ENCODE assay signal across 8 cellular contexts in genomic region chr2:37324786-37325624, GRCh38. TPM values are rescaled to one million over a fixed set of nuclear protein-coding genes. Genes with fewer than 3 reads are reported as not detected.
DNase-seq lines count a peak whose midpoint lies in the region; ATAC-seq, FAIRE-seq and TF ChIP-seq lines count a peak whose summit lies in the region.

Gene PRKD3 (minus strand): TSS chr2:37324833. CDS start chr2:37316524, 8,309 bp downstream.

- peak; percentile 70 for DNase-seq in GM23248
- DNase-seq in Karpas-422: peak; percentile 82
- peak; percentile 59 for DNase-seq in T-helper 2 cell treated with Interferon-gamma antibody and Interleukin-4, amounts not matched to agents 5 μg/mL and 100 μg/mL, for 36 hours (ENCODE audit: low spot score)
- no peak for DNase-seq in GM12878 (ENCODE audit: low read depth, low spot score)
- no peak for DNase-seq in iPS DF 6.9 (ENCODE audit: low read depth, low spot score)
- peak; percentile 80 for DNase-seq in sigmoid colon
- DNase-seq in G401 (ENCODE audit: low spot score): no peak

- H3K4me1 Mint-ChIP-seq in T-helper 2 cell treated with Interferon-gamma antibody and Interleukin-4, amounts not matched to agents 5 μg/mL and 100 μg/mL, for 36 hours (ENCODE audit: low read depth): peaks cover 26% of the 10 kb centered on the region

- H3K4me2 ChIP-seq in GM23248 (ENCODE audit: unreplicated experiment) (peak within 1 kb of the TSS; percentile 87), Karpas-422 (ENCODE audit: low read depth, low read length, poor library complexity, severe bottlenecking) (peak within 1 kb of the TSS; percentile 85), GM12878 (ENCODE audit: control insufficient read depth, insufficient read depth) (peak within 1 kb of the TSS; percentile 96)

- TF ChIP-seq CTCF in GM12878 (IDR thresholded peaks at IDR 0.05 in 2 of 3, conservative IDR thresholded peaks at IDR 0.05 in 1 of 3; ENCODE audit: control insufficient read depth in 2 of 3, extremely low read depth in 1 of 3, insufficient read depth in 1 of 3, low read depth in 3 of 3, low read length in 3 of 3) (no peak), sigmoid colon (IDR thresholded peaks at IDR 0.05) (no peak)

- H3F3A ChIP-seq in GM23248 (ENCODE audit: insufficient read depth): peaks cover 28% of the 10 kb centered on the region; the same call in 1 of the 2 replicates

- no peak for TF ChIP-seq RAD21 in GM12878 (IDR thresholded peaks at IDR 0.05; ENCODE audit: insufficient read depth, low read depth, low read length)

- peak; percentile 79 for ATAC-seq in GM12878

- no peaks in the 10 kb centered on the region for H3K9me3 ChIP-seq in GM23248 (ENCODE audit: low read depth)
- H3K9me3 ChIP-seq in Karpas-422 (ENCODE audit: low read length): no peaks in the 10 kb centered on the region
- no peaks in the 10 kb centered on the region for H3K9me3 ChIP-seq in GM12878 (replicated peaks; ENCODE audit: control insufficient read depth, insufficient read depth, low read length)
- H3K9me3 ChIP-seq in iPS DF 6.9 (ENCODE audit: control insufficient read depth, insufficient read depth, low read length): no peaks in the 10 kb centered on the region
- H3K9me3 ChIP-seq in sigmoid colon: no peaks in the 10 kb centered on the region

- peaks cover 7% of the 10 kb centered on the region for H3K36me3 Mint-ChIP-seq in T-helper 2 cell treated with Interferon-gamma antibody and Interleukin-4, amounts not matched to agents 5 μg/mL and 100 μg/mL, for 36 hours (ENCODE audit: low read depth)

- TF ChIP-seq EP300 in GM12878 (IDR thresholded peaks at IDR 0.05; ENCODE audit: borderline replicate concordance in 1 of 2, control insufficient read depth in 1 of 2, low read depth in 2 of 2, low read length in 2 of 2): no peak
- TF ChIP-seq EP300 in sigmoid colon (IDR thresholded peaks at IDR 0.05): no peak

- H2AFZ ChIP-seq in GM23248 (peak within 1 kb of the TSS; percentile 93), Karpas-422 (ENCODE audit: low read length) (peak within 1 kb of the TSS; percentile 100), GM12878 (ENCODE audit: control insufficient read depth, low read depth, low read length) (peak within 1 kb of the TSS; percentile 91)

- in situ Hi-C loops in GM23248 (cut with MboI) (no loop called here), GM12878 (cut with MboI) (no loop called here), G401 (cut with HindIII; ENCODE audit: low sequenced_read_pairs) (no loop called here)

- peaks cover 29% of the 10 kb centered on the region for H3K4me1 ChIP-seq in GM23248 (ENCODE audit: insufficient read depth)
- peaks cover 39% of the 10 kb centered on the region for H3K4me1 ChIP-seq in Karpas-422 (ENCODE audit: low read length)
- H3K4me1 ChIP-seq in GM12878 (ENCODE audit: control insufficient read depth, insufficient read depth, low read length): peaks cover 3% of the 10 kb centered on the region; the same call in 1 of the 2 replicates
- peaks cover 2% of the 10 kb centered on the region; the same call in 1 of the 2 replicates for H3K4me1 ChIP-seq in iPS DF 6.9 (ENCODE audit: control insufficient read depth, insufficient read depth, low read length)
- peaks cover 0 to 46% (median 36%) of the 10 kb centered on the region in 4 donors for H3K4me1 ChIP-seq in sigmoid colon

- intact Hi-C loops in GM12878 (cut with micrococcal nuclease; ENCODE audit: unreplicated experiment) (loop anchor here (5.0 kb wide), 1 partner anchor 52 kb away; no protein-coding TSS in a partner anchor), sigmoid colon (cut with DNase I) (loop anchor here (1.0 to 5.0 kb wide), 3 partner anchors 52 to 94 kb away; partner anchors contain the start of genes CEBPZ and NDUFAF7)

- SMC1A ChIA-PET in GM12878 (lab: Charles Lee; ENCODE audit: uncharacterized antibody, unreplicated experiment): no interaction called here

- WGBS in GM23248 (ENCODE audit: low coverage in 1 of 2, low lambda C conversion rate in 2 of 2, missing lambda C conversion rate in 2 of 2), 2 experiments: 1 to 3% methylated on average over 23 to 55 of the region's 79 CpGs
- WGBS in GM12878 (ENCODE audit: insufficient coverage, insufficient replicate concordance, low lambda C conversion rate, missing lambda C conversion rate): under 1% methylated on average over 53 of the region's 79 CpGs
- WGBS in iPS DF 6.9 (ENCODE audit: insufficient coverage, insufficient read length): no CpG with 5 or more reads among the region's 79 CpGs
- 1 to 2% methylated on average over 79 of the region's 79 CpGs for WGBS in sigmoid colon, 2 donors

- POLR2A ChIA-PET in GM12878 (lab: Charles Lee): no interaction called here

- no peak for FAIRE-seq in GM12878 (lab: Jason Lieb, UNC)

- H3K27me3 ChIP-seq in GM23248 (replicated peaks; ENCODE audit: insufficient read depth) (no peaks in the 10 kb centered on the region), Karpas-422 (ENCODE audit: low read length) (no peaks in the 10 kb centered on the region), GM12878 (replicated peaks in 1 of 2; ENCODE audit: control insufficient read depth in 2 of 2, insufficient read depth in 2 of 2, low read length in 1 of 2) (peaks cover 2 to 6% of the 10 kb centered on the region in 2 experiments), iPS DF 6.9 (ENCODE audit: control insufficient read depth, insufficient read depth, low read length) (peaks cover 5% of the 10 kb centered on the region; the same call in 1 of the 2 replicates), sigmoid colon (no peaks in the 10 kb centered on the region)

- BruUV-seq in GM12878 (replicated peaks; lab: Mats Ljungman, UMichigan): no TSS peak

- no peaks in the 10 kb centered on the region for H3K9me2 ChIP-seq in GM23248 (ENCODE audit: insufficient read depth)
- no peaks in the 10 kb centered on the region for H3K9me2 ChIP-seq in Karpas-422 (replicated peaks; ENCODE audit: insufficient read depth, low read length)

- RAD21 ChIA-PET in GM12878 (lab: Charles Lee; ENCODE audit: unreplicated experiment): interaction anchor here (1.1 to 2.7 kb wide), 2 partner anchors 50 to 65 kb away, joined by 3 to 9 read pairs; no protein-coding TSS in a partner anchor

- peaks cover 53% of the 10 kb centered on the region for H3K27me3 Mint-ChIP-seq in T-helper 2 cell treated with Interferon-gamma antibody and Interleukin-4, amounts not matched to agents 5 μg/mL and 100 μg/mL, for 36 hours (ENCODE audit: low read depth)

- no peaks in the 10 kb centered on the region for H3K36me3 ChIP-seq in GM23248 (ENCODE audit: low read depth)
- no peaks in the 10 kb centered on the region for H3K36me3 ChIP-seq in Karpas-422 (ENCODE audit: insufficient read depth, low read length)
- H3K36me3 ChIP-seq in GM12878 (ENCODE audit: control insufficient read depth in 2 of 2, insufficient read depth in 2 of 2, low read length in 1 of 2): no peaks in the 10 kb centered on the region
- H3K36me3 ChIP-seq in iPS DF 6.9 (ENCODE audit: control insufficient read depth, insufficient read depth, low read length): no peaks in the 10 kb centered on the region
- H3K36me3 ChIP-seq in sigmoid colon: no peaks in the 10 kb centered on the region

- H3K27ac Mint-ChIP-seq in T-helper 2 cell treated with Interferon-gamma antibody and Interleukin-4, amounts not matched to agents 5 μg/mL and 100 μg/mL, for 36 hours: peak within 1 kb of the TSS; percentile 84

- H3K79me2 ChIP-seq in GM23248 (ENCODE audit: insufficient read depth): peaks cover 42% of the 10 kb centered on the region
- H3K79me2 ChIP-seq in Karpas-422 (ENCODE audit: low read length): no peaks in the 10 kb centered on the region
- H3K79me2 ChIP-seq in GM12878 (ENCODE audit: control insufficient read depth, insufficient read depth, low read length): peaks cover 5% of the 10 kb centered on the region

- no peaks in the 10 kb centered on the region for H3K9me3 Mint-ChIP-seq in T-helper 2 cell treated with Interferon-gamma antibody and Interleukin-4, amounts not matched to agents 5 μg/mL and 100 μg/mL, for 36 hours

- TF ChIP-seq POLR2A in GM12878 (IDR thresholded peaks at IDR 0.05; ENCODE audit: low read depth, low read length): no peak
- TF ChIP-seq POLR2A in sigmoid colon (IDR thresholded peaks at IDR 0.05): peak; percentile 12 to 31

- H3K4me3 ChIP-seq in GM08714 (ENCODE audit: low read length) (peak within 1 kb of the TSS; percentile 89), GM23248 (peak within 1 kb of the TSS; percentile 85), Karpas-422 (ENCODE audit: low read length) (peak within 1 kb of the TSS; percentile 83), GM12878 (peak within 1 kb of the TSS; percentile 69), iPS DF 6.9 (ENCODE audit: low read length) (peak within 1 kb of the TSS; percentile 99), sigmoid colon (peak within 1 kb of the TSS; percentile 66 to 98 (median 86))

- CTCF ChIA-PET in GM12878 (lab: Yijun Ruan, JAX): interaction anchor here (0.6 to 1.1 kb wide), 3 partner anchors 62 to 933 kb away, joined by 3 to 5 read pairs (median 4); no protein-coding TSS in a partner anchor

- H4K20me1 ChIP-seq in GM23248 (ENCODE audit: insufficient read depth): no peaks in the 10 kb centered on the region
- no peaks in the 10 kb centered on the region for H4K20me1 ChIP-seq in Karpas-422 (ENCODE audit: insufficient read depth, low read depth, low read length)
- no peaks in the 10 kb centered on the region for H4K20me1 ChIP-seq in GM12878 (ENCODE audit: control insufficient read depth, insufficient read depth)

- peak within 1 kb of the TSS; percentile 95 for H3K4me3 Mint-ChIP-seq in T-helper 2 cell treated with Interferon-gamma antibody and Interleukin-4, amounts not matched to agents 5 μg/mL and 100 μg/mL, for 36 hours

- H3K27ac ChIP-seq in GM23248 (peak within 1 kb of the TSS; percentile 77), Karpas-422 (ENCODE audit: low read length) (no peak within 1 kb of the TSS), GM12878 (ENCODE audit: control insufficient read depth, insufficient read depth) (peak within 1 kb of the TSS; percentile 35), iPS DF 6.9 (ENCODE audit: low read length) (no peak within 1 kb of the TSS), sigmoid colon (peak within 1 kb of the TSS; percentile 86 to 96 (median 95))

- H3K9ac ChIP-seq in GM23248 (peak within 1 kb of the TSS; percentile 90), Karpas-422 (ENCODE audit: low read length) (peak within 1 kb of the TSS; percentile 71), GM12878 (ENCODE audit: control insufficient read depth, insufficient read depth, low read length) (peak within 1 kb of the TSS; percentile 68)

RNA-seq across cellular contexts. Expression of gene PRKD3, which starts in this region (rescaled TPM):
- 52.9 and 74.0 TPM in 2 replicates for total RNA-seq in GM23248 (2014; rRNA removed; shearing (Covaris generic))
- polyA plus RNA-seq in GM23248 (2016; fragmentation: Nextera tagmentation; extraction: Ambion mirVana) (16.7 and 19.7 TPM in 2 replicates), GM12878 (2011; rRNA removed) (8.2 and 10.8 TPM in 2 replicates), GM12878 (2014; fragmentation: Illumina TruSeq; extraction: Trizol) (11.1 and 14.2 TPM in 2 replicates), GM12878 (2014; fragmentation: Nextera tagmentation; extraction: Ambion mirVana) (1 to 10 TPM; 3.3 to 3.7 TPM), GM12878 (2014; rRNA removed) (6.1 and 7.5 TPM in 2 replicates), GM12878 (2016; fragmentation: Nextera tagmentation; extraction: Ambion mirVana) (1 to 10 TPM; 6.5 to 7.4 TPM), sigmoid colon (10 to 100 TPM in 1 of 3 donors, 1 to 10 TPM in 2; 4.4 to 11.0 (median 6.0) TPM)
- total RNA-seq in Karpas-422 (2014; rRNA removed; shearing (Covaris generic); ENCODE audit: low replicate concordance): 10.8 and 20.8 TPM in 2 replicates
- total RNA-seq in GM12878 (2013; cell fraction: nucleolus; rRNA removed): 38.5 and 48.5 TPM in 2 replicates
- total RNA-seq in GM12878 (2014; rRNA removed) (9.0 and 11.4 TPM in 2 replicates), GM12878 (2014; rRNA removed; fragmentation: Illumina TruSeq; extraction: Trizol) (12.0 and 13.7 TPM in 2 replicates), GM12878 (2021) (10.4 and 14.9 TPM in 2 replicates), sigmoid colon (10 to 100 TPM; 53.9 to 78.8 (median 71.9) TPM)
- 6.8 TPM for polyA plus RNA-seq in GM12878 (2011; ENCODE audit: low read depth)
- 4.5 and 5.0 TPM in 2 replicates for polyA plus RNA-seq in GM12878 (2011; cell fraction: cytosol; rRNA removed)
- polyA plus RNA-seq in GM12878 (2011; cell fraction: nucleus; rRNA removed): 5.8 and 7.1 TPM in 2 replicates
- 9.5 and 10.6 TPM in 2 replicates for polyA plus RNA-seq in GM12878 (2012)
- 11.2 and 11.4 TPM in 2 replicates for polyA minus RNA-seq in GM12878 (2011; rRNA and poly(A)+ RNA removed)
- 5.3 and 7.6 TPM in 2 replicates for polyA minus RNA-seq in GM12878 (2011; cell fraction: cytosol; rRNA and poly(A)+ RNA removed)
- polyA minus RNA-seq in GM12878 (2011; cell fraction: nucleus; rRNA and poly(A)+ RNA removed): 5.7 and 9.8 TPM in 2 replicates
- 4.1 and 6.7 TPM in 2 replicates for total RNA-seq in G401 (2014; rRNA removed; shearing (Covaris generic))

Comparison
In these comparisons a context has a peak if more than half of its experiments do, and no peak if none do; other contexts are left out.
1. DNase-seq: peak in GM23248 (single experiment), Karpas-422 (single experiment), T-helper 2 cell treated with Interferon-gamma antibody and Interleukin-4, amounts not matched to agents 5 μg/mL and 100 μg/mL, for 36 hours (single experiment) and sigmoid colon (single experiment); none in GM12878 (single experiment), iPS DF 6.9 (single experiment) and G401 (single experiment).
2. H3K27ac ChIP-seq: peak in GM23248 (single experiment), GM12878 (single experiment) and sigmoid colon (4 of 4); none in Karpas-422 (single experiment) and iPS DF 6.9 (single experiment).
3. Peak in every context shown above with its lines, with median percentiles within 50 percentile points of each other: H3K4me3 ChIP-seq, H2AFZ ChIP-seq, H3K4me2 ChIP-seq and H3K9ac ChIP-seq.